Comparison of ENCODE assay signal across 36 cellular contexts in the genomic region with DNA sequence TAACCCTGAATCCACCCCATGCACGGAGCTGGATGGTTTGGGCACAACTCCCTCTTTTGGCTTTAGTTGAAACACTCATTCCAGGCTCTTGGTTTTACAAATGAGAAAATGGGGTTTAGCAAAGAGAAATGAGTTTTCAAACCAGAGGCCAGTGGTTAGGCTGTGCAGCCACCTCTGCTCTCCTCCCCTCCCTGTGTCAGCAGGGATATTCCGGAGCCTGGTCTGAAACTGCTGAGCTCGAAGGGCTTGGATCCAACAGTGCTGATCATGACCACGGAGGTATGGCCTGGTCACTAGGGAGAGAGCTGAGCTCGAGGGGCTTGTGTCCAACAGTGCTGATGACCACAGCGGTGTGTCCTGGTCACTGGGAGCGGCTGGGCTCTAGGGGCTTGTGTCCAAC.
"Had no signal": no experiment of that assay in that cellular context is flagged by ENCODE, and none has a peak within 500 bp of the region (broad histone marks: within the 10 kb centered on the region; RNA-seq: fewer than 3 reads in every experiment).

No MANE protein-coding gene starts in this region.

- H3K27ac ChIP-seq: brain microvascular endothelial cell, epithelial cell of prostate, WERI-Rb-1 had no signal

- FAIRE-seq: astrocyte, bronchial epithelial cell, colon, endometrium, endothelial cell of umbilical vein, frontal cortex had no signal

- H3K4me3 Mint-ChIP-seq: activated B cell treated with CpG ODN at 0.5 μM for 24 hours; activated CD4-positive, alpha-beta memory T cell treated with anti-CD3 and anti-CD28 coated beads, Interleukin-2, amount 10 ng/mL, durations not matched to agents 7 days and 5 days; activated naive CD8-positive, alpha-beta T cell; activated T-cell treated with anti-CD3 and anti-CD28 coated beads, Interleukin-2, amount 50 U/mL, for 24 hours; activated T-cell treated with anti-CD3 and anti-CD28 coated beads, Interleukin-2, amount 50 U/mL, for 72 hours; central memory CD8-positive, alpha-beta T cell; effector memory CD8-positive, alpha-beta T cell; T-helper 17 cell; T-helper 2 cell treated with Interferon-gamma antibody and Interleukin-4, amounts not matched to agents 5 μg/mL and 100 μg/mL, for 36 hours had no signal

- DNase-seq: activated B cell treated with CpG ODN at 0.5 μM for 24 hours; activated CD4-positive, alpha-beta memory T cell treated with anti-CD3 and anti-CD28 coated beads, Interleukin-2, amount 10 ng/mL, durations not matched to agents 7 days and 5 days; activated CD4-positive, alpha-beta T cell treated with anti-CD3 and anti-CD28 coated beads for 48 hours; activated CD4-positive, alpha-beta T cell treated with anti-CD3 and anti-CD28 coated beads, Interleukin-2, amount 50 U/mL, for 4 hours; activated CD8-positive, alpha-beta memory T cell treated with anti-CD3 and anti-CD28 coated beads, Interleukin-2, amount 50 U/mL, for 48 hours; activated effector memory CD4-positive, alpha-beta T cell treated with Interleukin-2 at 50 U/mL for 16 hours; activated gamma-delta T cell treated with Interleukin-2 at 50 U/mL for 16 hours; activated naive CD4-positive, alpha-beta T cell treated with anti-CD3 and anti-CD28 coated beads, Interleukin-2, amount 50 U/mL, for 16 hours; activated naive CD4-positive, alpha-beta T cell treated with Interleukin-2 at 50 U/mL for 16 hours; activated T-cell treated with anti-CD3 and anti-CD28 coated beads for 4 hours; activated T-cell treated with anti-CD3 and anti-CD28 coated beads, Interleukin-2, amount 50 U/mL, for 24 hours; activated T-cell treated with anti-CD3 and anti-CD28 coated beads, Interleukin-2, amount 50 U/mL, for 72 hours; amniotic stem cell; anterior cingulate cortex; brain microvascular endothelial cell; cortex of kidney; dermis blood vessel endothelial cell; effector CD4-positive, alpha-beta T cell; effector memory CD8-positive, alpha-beta T cell; foreskin fibroblast; head of caudate nucleus; hippocampal formation; T-helper 17 cell; T1000; WERI-Rb-1 had no signal

- H3K27ac Mint-ChIP-seq: activated B cell treated with CpG ODN at 0.5 μM for 24 hours; activated CD4-positive, alpha-beta memory T cell treated with anti-CD3 and anti-CD28 coated beads, Interleukin-2, amount 10 ng/mL, durations not matched to agents 7 days and 5 days; activated naive CD8-positive, alpha-beta T cell; activated T-cell treated with anti-CD3 and anti-CD28 coated beads, Interleukin-2, amount 50 U/mL, for 24 hours; activated T-cell treated with anti-CD3 and anti-CD28 coated beads, Interleukin-2, amount 50 U/mL, for 72 hours; effector memory CD8-positive, alpha-beta T cell; T-helper 17 cell; T-helper 2 cell treated with Interferon-gamma antibody and Interleukin-4, amounts not matched to agents 5 μg/mL and 100 μg/mL, for 36 hours had no signal

- H3K9me3 Mint-ChIP-seq: activated B cell treated with CpG ODN at 0.5 μM for 24 hours; activated CD4-positive, alpha-beta memory T cell treated with anti-CD3 and anti-CD28 coated beads, Interleukin-2, amount 10 ng/mL, durations not matched to agents 7 days and 5 days; activated T-cell treated with anti-CD3 and anti-CD28 coated beads, Interleukin-2, amount 50 U/mL, for 24 hours; activated T-cell treated with anti-CD3 and anti-CD28 coated beads, Interleukin-2, amount 50 U/mL, for 72 hours; central memory CD8-positive, alpha-beta T cell; effector memory CD8-positive, alpha-beta T cell; T-helper 2 cell treated with Interferon-gamma antibody and Interleukin-4, amounts not matched to agents 5 μg/mL and 100 μg/mL, for 36 hours had no signal

- H3K36me3 Mint-ChIP-seq: activated naive CD8-positive, alpha-beta T cell had no signal

- H3K27me3 ChIP-seq: brain microvascular endothelial cell had no signal

- H3K36me3 ChIP-seq: brain microvascular endothelial cell, WERI-Rb-1 had no signal

- ATAC-seq: activated CD4-positive, CD25-positive, alpha-beta regulatory T cell treated with anti-CD3 and anti-CD28 coated beads, Interleukin-2, amount 50 U/mL, for 24 hours; activated T-cell treated with anti-CD3 and anti-CD28 coated beads, Interleukin-2, amount 50 U/mL, for 72 hours; effector memory CD8-positive, alpha-beta T cell; T-helper 17 cell had no signal

- H3K27me3 Mint-ChIP-seq: activated B cell treated with CpG ODN at 0.5 μM for 24 hours had no signal
